Comparison of ENCODE assay signal across 22 cellular contexts in genomic region chr3:175484666-175485065, GRCh38.
DNase-seq lines count a peak whose midpoint lies in the region; ATAC-seq, FAIRE-seq and TF ChIP-seq lines count a peak whose summit lies in the region.
"Had no signal": no experiment of that assay in that cellular context is flagged by ENCODE, and none has a peak within 500 bp of the region (broad histone marks: within the 10 kb centered on the region; RNA-seq: fewer than 3 reads in every experiment).

No MANE protein-coding gene starts in this region.

- H3K36me3 ChIP-seq in prostate gland (no peaks in the 10 kb centered on the region), gastroesophageal sphincter (no peaks in the 10 kb centered on the region)
- H3K36me3 ChIP-seq: cardiac muscle cell, heart left ventricle, pancreas had no signal

- H3K4me1 ChIP-seq in prostate gland (replicated peaks) (peaks cover 4% of the 10 kb centered on the region), gastroesophageal sphincter (no peaks in the 10 kb centered on the region)
- H3K4me1 ChIP-seq: heart left ventricle, testis had no signal

- TF ChIP-seq POLR2A in prostate gland (IDR thresholded peaks at IDR 0.05) (no peak), gastroesophageal sphincter (IDR thresholded peaks at IDR 0.05) (no peak)

- 58% methylated on average over 2 of the region's 2 CpGs for WGBS in prostate gland
- 88 to 96% methylated on average over 2 of the region's 2 CpGs for WGBS in gastroesophageal sphincter (ENCODE audit: low coverage in 1 of 2), 2 donors

- peak overlapping the region in 1 of 2 donors; percentile 4 for H3K27ac ChIP-seq in prostate gland
- no peak overlapping the region for H3K27ac ChIP-seq in gastroesophageal sphincter
- H3K27ac ChIP-seq: cardiac muscle cell, heart left ventricle, pancreas, testis had no signal

- no peaks in the 10 kb centered on the region for H3K9me3 ChIP-seq in prostate gland
- no peaks in the 10 kb centered on the region for H3K9me3 ChIP-seq in gastroesophageal sphincter
- H3K9me3 ChIP-seq: heart left ventricle, pancreas, testis had no signal

- no peak for FAIRE-seq in HTR-8/SVneo (lab: Jason Lieb, UNC)

- ATAC-seq in GM18867 (IDR thresholded peaks at IDR 0.05; ENCODE audit: unreplicated experiment) (peak; percentile 55), GM21723 (IDR thresholded peaks at IDR 0.05; ENCODE audit: unreplicated experiment) (peak; percentile 48), HG03432 (IDR thresholded peaks at IDR 0.05; ENCODE audit: unreplicated experiment) (peak; percentile 35), gastroesophageal sphincter (no peak), GM21619 (IDR thresholded peaks at IDR 0.05; ENCODE audit: unreplicated experiment) (no peak)
- ATAC-seq: activated CD8-positive, alpha-beta memory T cell treated with anti-CD3 and anti-CD28 coated beads, Interleukin-2, amount 10 ng/mL, durations not matched to agents 7 days and 5 days; heart left ventricle; naive thymus-derived CD4-positive, alpha-beta T cell; pancreas had no signal

- TF ChIP-seq EP300 in gastroesophageal sphincter (IDR thresholded peaks at IDR 0.05) = no peak

- DNase-seq in prostate gland (ENCODE audit: low spot score) (peak; percentile 21), HTR-8/SVneo (ENCODE audit: insufficient read length, low spot score) (no peak)
- DNase-seq: activated CD8-positive, alpha-beta memory T cell treated with anti-CD3 and anti-CD28 coated beads, Interleukin-2, amount 10 ng/mL, durations not matched to agents 7 days and 5 days; Calu3; effector CD4-positive, alpha-beta T cell; GOT3; heart left ventricle; naive thymus-derived CD4-positive, alpha-beta T cell; NCI-H1048; NCI-H2107; NCI-H526; pancreas; stimulated activated CD4-positive, alpha-beta T cell treated with anti-CD3 and anti-CD28 coated beads, Interleukin-4, amount 100 ng/mL, for 24 hours; T-helper 9 cell; testis had no signal

- intact Hi-C loops in prostate gland (cut with DNase I) = no loop called here

- TF ChIP-seq CTCF in prostate gland (IDR thresholded peaks at IDR 0.05) (no peak), gastroesophageal sphincter (IDR thresholded peaks at IDR 0.05) (no peak)

- no peak overlapping the region for H3K4me3 ChIP-seq in prostate gland
- no peak overlapping the region for H3K4me3 ChIP-seq in gastroesophageal sphincter
- H3K4me3 ChIP-seq: cardiac muscle cell, heart left ventricle, lung, pancreas, testis had no signal

- H3K27me3 ChIP-seq in prostate gland (replicated peaks; ENCODE audit: insufficient read depth) (no peaks in the 10 kb centered on the region), gastroesophageal sphincter (no peaks in the 10 kb centered on the region)
- H3K27me3 ChIP-seq: cardiac muscle cell, heart left ventricle, pancreas, testis had no signal

Comparison
In these comparisons a context has a peak if more than half of its experiments do, and no peak if none do; other contexts are left out.
1. ATAC-seq: peak in GM18867 (single experiment), GM21723 (single experiment) and HG03432 (single experiment); none in gastroesophageal sphincter (single experiment) and GM21619 (single experiment).